4 cellular contexts compared by ENCODE assay signal in the genomic region with DNA sequence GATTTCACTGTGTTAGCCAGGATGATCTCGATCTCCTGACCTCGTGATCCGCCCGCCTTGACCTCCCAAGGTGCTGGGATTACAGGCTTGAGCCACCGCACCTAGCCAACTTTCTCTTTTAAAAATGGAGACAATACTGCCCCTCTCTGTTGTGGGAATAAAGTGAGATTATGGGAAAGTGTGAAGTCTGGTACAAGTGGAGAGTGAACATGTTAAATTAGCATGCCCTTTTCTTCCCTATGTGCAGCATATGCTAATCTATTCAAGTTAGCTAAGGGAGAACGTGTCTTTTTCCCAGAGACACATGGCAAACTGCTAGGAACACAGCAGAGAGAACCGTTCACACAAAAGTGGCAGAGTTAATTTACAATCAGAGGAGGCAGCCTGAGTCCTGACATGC.
TF ChIP-seq lines count a peak whose summit lies in the region.

No MANE protein-coding gene starts in this region.

TF ChIP-seq in SK-N-SH, 30 proteins besides CTCF, POLR2A, EP300 and RAD21:
- no peak for TF ChIP-seq FOSL2 (IDR thresholded peaks at IDR 0.05; ENCODE audit: borderline replicate concordance, low read depth)
- TF ChIP-seq, protein P1, sequence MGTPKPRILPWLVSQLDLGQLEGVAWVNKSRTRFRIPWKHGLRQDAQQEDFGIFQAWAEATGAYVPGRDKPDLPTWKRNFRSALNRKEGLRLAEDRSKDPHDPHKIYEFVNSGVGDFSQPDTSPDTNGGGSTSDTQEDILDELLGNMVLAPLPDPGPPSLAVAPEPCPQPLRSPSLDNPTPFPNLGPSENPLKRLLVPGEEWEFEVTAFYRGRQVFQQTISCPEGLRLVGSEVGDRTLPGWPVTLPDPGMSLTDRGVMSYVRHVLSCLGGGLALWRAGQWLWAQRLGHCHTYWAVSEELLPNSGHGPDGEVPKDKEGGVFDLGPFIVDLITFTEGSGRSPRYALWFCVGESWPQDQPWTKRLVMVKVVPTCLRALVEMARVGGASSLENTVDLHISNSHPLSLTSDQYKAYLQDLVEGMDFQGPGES (IDR thresholded peaks at IDR 0.05; ENCODE audit: low read depth, low read length) = no peak

TF ChIP-seq in SK-N-SH treated with all-trans-retinoic acid at 6 μM for 48 hours, 23 proteins besides CTCF, POLR2A, EP300 and RAD21:
- no peak for TF ChIP-seq ZFP3 (CRISPR knock-in tag; IDR thresholded peaks at IDR 0.05)
- TF ChIP-seq, protein P2, sequence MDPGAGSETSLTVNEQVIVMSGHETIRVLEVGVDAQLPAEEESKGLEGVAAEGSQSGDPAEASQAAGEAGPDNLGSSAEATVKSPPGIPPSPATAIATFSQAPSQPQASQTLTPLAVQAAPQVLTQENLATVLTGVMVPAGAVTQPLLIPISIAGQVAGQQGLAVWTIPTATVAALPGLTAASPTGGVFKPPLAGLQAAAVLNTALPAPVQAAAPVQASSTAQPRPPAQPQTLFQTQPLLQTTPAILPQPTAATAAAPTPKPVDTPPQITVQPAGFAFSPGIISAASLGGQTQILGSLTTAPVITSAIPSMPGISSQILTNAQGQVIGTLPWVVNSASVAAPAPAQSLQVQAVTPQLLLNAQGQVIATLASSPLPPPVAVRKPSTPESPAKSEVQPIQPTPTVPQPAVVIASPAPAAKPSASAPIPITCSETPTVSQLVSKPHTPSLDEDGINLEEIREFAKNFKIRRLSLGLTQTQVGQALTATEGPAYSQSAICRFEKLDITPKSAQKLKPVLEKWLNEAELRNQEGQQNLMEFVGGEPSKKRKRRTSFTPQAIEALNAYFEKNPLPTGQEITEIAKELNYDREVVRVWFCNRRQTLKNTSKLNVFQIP (CRISPR knock-in tag; IDR thresholded peaks at IDR 0.05; ENCODE audit: borderline replicate concordance, low read depth) = no peak
- TF ChIP-seq RARB (CRISPR knock-in tag; IDR thresholded peaks at IDR 0.05) = no peak
- TF ChIP-seq, protein P3, sequence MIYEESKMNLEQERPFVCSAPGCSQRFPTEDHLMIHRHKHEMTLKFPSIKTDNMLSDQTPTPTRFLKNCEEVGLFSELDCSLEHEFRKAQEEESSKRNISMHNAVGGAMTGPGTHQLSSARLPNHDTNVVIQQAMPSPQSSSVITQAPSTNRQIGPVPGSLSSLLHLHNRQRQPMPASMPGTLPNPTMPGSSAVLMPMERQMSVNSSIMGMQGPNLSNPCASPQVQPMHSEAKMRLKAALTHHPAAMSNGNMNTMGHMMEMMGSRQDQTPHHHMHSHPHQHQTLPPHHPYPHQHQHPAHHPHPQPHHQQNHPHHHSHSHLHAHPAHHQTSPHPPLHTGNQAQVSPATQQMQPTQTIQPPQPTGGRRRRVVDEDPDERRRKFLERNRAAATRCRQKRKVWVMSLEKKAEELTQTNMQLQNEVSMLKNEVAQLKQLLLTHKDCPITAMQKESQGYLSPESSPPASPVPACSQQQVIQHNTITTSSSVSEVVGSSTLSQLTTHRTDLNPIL (CRISPR knock-in tag; IDR thresholded peaks at IDR 0.05; ENCODE audit: low read depth) = no peak
- TF ChIP-seq ZC3H10 (CRISPR knock-in tag; IDR thresholded peaks at IDR 0.05) = no peak
- no peak for TF ChIP-seq GLIS3 (CRISPR knock-in tag; IDR thresholded peaks at IDR 0.05)
- no peak for TF ChIP-seq ZNF8 (CRISPR knock-in tag; IDR thresholded peaks at IDR 0.05)

TF ChIP-seq in HEK293, 187 proteins besides CTCF, POLR2A, EP300 and RAD21:
- no peak for TF ChIP-seq ZNF530 (tag by site-specific recombination; IDR thresholded peaks at IDR 0.05; ENCODE audit: low read depth)
- no peak for TF ChIP-seq ZNF146 (tag by site-specific recombination; IDR thresholded peaks at IDR 0.05)
- no peak for TF ChIP-seq ZNF423 (tag by site-specific recombination; IDR thresholded peaks at IDR 0.05)
- peak; percentile 63; the same call in 1 of the 2 replicates for TF ChIP-seq PRDM1 (tag by site-specific recombination; IDR thresholded peaks at IDR 0.05)
- TF ChIP-seq, protein P4, sequence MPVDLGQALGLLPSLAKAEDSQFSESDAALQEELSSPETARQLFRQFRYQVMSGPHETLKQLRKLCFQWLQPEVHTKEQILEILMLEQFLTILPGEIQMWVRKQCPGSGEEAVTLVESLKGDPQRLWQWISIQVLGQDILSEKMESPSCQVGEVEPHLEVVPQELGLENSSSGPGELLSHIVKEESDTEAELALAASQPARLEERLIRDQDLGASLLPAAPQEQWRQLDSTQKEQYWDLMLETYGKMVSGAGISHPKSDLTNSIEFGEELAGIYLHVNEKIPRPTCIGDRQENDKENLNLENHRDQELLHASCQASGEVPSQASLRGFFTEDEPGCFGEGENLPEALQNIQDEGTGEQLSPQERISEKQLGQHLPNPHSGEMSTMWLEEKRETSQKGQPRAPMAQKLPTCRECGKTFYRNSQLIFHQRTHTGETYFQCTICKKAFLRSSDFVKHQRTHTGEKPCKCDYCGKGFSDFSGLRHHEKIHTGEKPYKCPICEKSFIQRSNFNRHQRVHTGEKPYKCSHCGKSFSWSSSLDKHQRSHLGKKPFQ (tag by site-specific recombination; IDR thresholded peaks at IDR 0.05) = 0 out of 2 replicates have a peak, but pooled peaks have one; percentile 15
- TF ChIP-seq ZNF843 (tag by site-specific recombination; IDR thresholded peaks at IDR 0.05) = no peak

TF ChIP-seq in neural cell, 6 proteins besides CTCF, POLR2A, EP300 and RAD21:
- TF ChIP-seq SMC3 (conservative IDR thresholded peaks at IDR 0.05; ENCODE audit: poor library complexity) = no peak
- TF ChIP-seq MXI1 (conservative IDR thresholded peaks at IDR 0.05; ENCODE audit: poor library complexity, severe bottlenecking) = no peak
- TF ChIP-seq POLR2AphosphoS5 (IDR thresholded peaks at IDR 0.05) = no peak
- no peak for TF ChIP-seq TAF1 (IDR thresholded peaks at IDR 0.05; ENCODE audit: low read depth)
- no peak for TF ChIP-seq EZH2 (IDR thresholded peaks at IDR 0.05; ENCODE audit: borderline replicate concordance, insufficient read depth, low read length, poor library complexity, severe bottlenecking)
- TF ChIP-seq, protein P5, sequence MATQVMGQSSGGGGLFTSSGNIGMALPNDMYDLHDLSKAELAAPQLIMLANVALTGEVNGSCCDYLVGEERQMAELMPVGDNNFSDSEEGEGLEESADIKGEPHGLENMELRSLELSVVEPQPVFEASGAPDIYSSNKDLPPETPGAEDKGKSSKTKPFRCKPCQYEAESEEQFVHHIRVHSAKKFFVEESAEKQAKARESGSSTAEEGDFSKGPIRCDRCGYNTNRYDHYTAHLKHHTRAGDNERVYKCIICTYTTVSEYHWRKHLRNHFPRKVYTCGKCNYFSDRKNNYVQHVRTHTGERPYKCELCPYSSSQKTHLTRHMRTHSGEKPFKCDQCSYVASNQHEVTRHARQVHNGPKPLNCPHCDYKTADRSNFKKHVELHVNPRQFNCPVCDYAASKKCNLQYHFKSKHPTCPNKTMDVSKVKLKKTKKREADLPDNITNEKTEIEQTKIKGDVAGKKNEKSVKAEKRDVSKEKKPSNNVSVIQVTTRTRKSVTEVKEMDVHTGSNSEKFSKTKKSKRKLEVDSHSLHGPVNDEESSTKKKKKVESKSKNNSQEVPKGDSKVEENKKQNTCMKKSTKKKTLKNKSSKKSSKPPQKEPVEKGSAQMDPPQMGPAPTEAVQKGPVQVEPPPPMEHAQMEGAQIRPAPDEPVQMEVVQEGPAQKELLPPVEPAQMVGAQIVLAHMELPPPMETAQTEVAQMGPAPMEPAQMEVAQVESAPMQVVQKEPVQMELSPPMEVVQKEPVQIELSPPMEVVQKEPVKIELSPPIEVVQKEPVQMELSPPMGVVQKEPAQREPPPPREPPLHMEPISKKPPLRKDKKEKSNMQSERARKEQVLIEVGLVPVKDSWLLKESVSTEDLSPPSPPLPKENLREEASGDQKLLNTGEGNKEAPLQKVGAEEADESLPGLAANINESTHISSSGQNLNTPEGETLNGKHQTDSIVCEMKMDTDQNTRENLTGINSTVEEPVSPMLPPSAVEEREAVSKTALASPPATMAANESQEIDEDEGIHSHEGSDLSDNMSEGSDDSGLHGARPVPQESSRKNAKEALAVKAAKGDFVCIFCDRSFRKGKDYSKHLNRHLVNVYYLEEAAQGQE (IDR thresholded peaks at IDR 0.05; ENCODE audit: borderline replicate concordance) = no peak
